Comparison of ENCODE assay signal across 9 cellular contexts in the genomic region with DNA sequence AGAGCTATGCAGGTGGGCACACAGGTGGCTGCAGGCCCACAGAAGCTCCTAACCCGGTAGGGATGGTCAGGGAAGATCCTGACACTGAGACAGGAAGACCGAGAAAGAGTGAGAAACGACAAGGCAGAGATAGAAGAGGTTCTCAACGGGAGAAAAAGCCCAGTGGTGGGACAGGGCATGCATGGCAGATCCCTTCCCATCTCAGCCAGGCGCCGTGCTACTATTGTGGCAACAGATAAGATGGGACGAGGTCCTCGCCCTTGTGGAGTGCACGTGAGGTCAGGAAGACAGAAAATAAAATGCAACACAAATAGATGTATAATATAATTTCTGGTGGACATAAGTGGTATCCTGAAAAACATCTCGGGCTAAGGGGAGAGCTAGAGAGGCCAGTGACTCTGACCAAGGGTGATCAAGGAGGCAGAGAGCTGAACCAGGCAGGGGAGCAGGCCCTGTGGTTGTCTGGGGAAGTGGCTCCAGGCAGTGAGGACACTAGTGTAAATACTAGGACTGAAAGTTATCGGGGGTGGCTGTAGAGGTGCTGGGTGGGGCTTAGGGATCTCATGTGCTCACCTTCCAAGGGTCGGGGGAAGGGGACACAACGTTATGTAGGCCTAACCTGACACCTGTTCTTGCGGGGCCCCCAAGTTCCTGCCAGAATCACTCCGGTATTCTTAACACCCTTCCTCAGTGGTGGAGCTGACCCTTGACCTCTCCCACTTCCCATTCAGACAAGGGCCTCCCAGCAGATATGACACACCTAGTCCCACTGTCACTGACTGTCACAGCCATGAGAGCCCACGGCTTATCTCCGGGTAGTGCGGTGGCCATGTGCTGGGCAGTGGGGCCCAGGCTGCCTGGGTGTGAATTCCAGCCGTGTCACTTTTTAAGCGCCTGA. TPM values are rescaled to one million over a fixed set of nuclear protein-coding genes. Genes with fewer than 3 reads are reported as not detected.
DNase-seq lines count a peak whose midpoint lies in the region; ATAC-seq and TF ChIP-seq lines count a peak whose summit lies in the region.
"Had no signal": no experiment of that assay in that cellular context is flagged by ENCODE, and none has a peak within 500 bp of the region (broad histone marks: within the 10 kb centered on the region; RNA-seq: fewer than 3 reads in every experiment).

No MANE protein-coding gene starts in this region.

- TF ChIP-seq EP300 in esophagus muscularis mucosa (IDR thresholded peaks at IDR 0.05): no peak
- no peak for TF ChIP-seq EP300 in ovary (IDR thresholded peaks at IDR 0.05)

- H3K79me2 ChIP-seq in GM23248 (ENCODE audit: insufficient read depth): peaks cover 41% of the 10 kb centered on the region

- no peak for TF ChIP-seq CTCF in esophagus muscularis mucosa (IDR thresholded peaks at IDR 0.05)
- no peak for TF ChIP-seq CTCF in ovary (IDR thresholded peaks at IDR 0.05)

- no peak for TF ChIP-seq POLR2A in esophagus muscularis mucosa (IDR thresholded peaks at IDR 0.05; ENCODE audit: low read depth)
- no peak for TF ChIP-seq POLR2A in ovary (IDR thresholded peaks at IDR 0.05)

- DNase-seq in GM23248 (peak; percentile 38), esophagus muscularis mucosa (ENCODE audit: extremely low spot score) (no peak), ovary (peak in 1 of 5 donors; percentile 36), cerebellum (ENCODE audit: low spot score) (no peak), DMS153 (lab: John Stamatoyannopoulos, UW) (no peak), iPS-NIHi7 (ENCODE audit: extremely low spot score) (no peak), GOT3 (lab: John Stamatoyannopoulos, UW) (no peak)

- WGBS in GM23248 (ENCODE audit: low coverage in 1 of 2, low lambda C conversion rate in 2 of 2, missing lambda C conversion rate in 2 of 2), 2 experiments: 41 to 44% methylated on average over 20 of the region's 20 CpGs
- WGBS in esophagus muscularis mucosa: 71% methylated on average over 13 of the region's 20 CpGs
- 47 to 55% (median 48%) methylated on average over 20 of the region's 20 CpGs for WGBS in ovary, 3 donors

- ATAC-seq in SK-N-SH treated with all-trans-retinoic acid at 6 μM for 48 hours: peak; percentile 15; the same call in 1 of the 3 replicates

- H3K4me1 ChIP-seq in GM23248 (ENCODE audit: insufficient read depth) (peaks cover 16% of the 10 kb centered on the region; the same call in 1 of the 2 replicates), esophagus muscularis mucosa (peaks cover 21 to 38% (median 29%) of the 10 kb centered on the region in 4 donors), ovary (ENCODE audit: insufficient read depth) (peaks cover 4% of the 10 kb centered on the region)

- peak overlapping the region; percentile 91 for H3K9ac ChIP-seq in GM23248

- intact Hi-C loops in esophagus muscularis mucosa (cut with DNase I) (loop anchor here (5.0 kb wide), 3 partner anchors 110 to 195 kb away; partner anchors contain the start of genes CSNK2A1 and FAM110A), ovary (cut with DNase I) (no loop called here)

- no peaks in the 10 kb centered on the region for H3K9me2 ChIP-seq in GM23248 (ENCODE audit: insufficient read depth)

- peak overlapping the region; percentile 59 for H2AFZ ChIP-seq in GM23248

- peaks cover 14% of the 10 kb centered on the region for H3F3A ChIP-seq in GM23248 (ENCODE audit: insufficient read depth)

- H3K27ac ChIP-seq in GM23248 (peak overlapping the region; percentile 58), esophagus muscularis mucosa (replicated peaks in 1 of 4) (peak overlapping the region; percentile 81 to 90 (median 88)), ovary (peak overlapping the region in 1 of 2 donors; percentile 88)

- H3K9me3 ChIP-seq in GM23248 (ENCODE audit: low read depth): no peaks in the 10 kb centered on the region
- peaks cover 0 to 13% (median 0%) of the 10 kb centered on the region in 4 donors for H3K9me3 ChIP-seq in esophagus muscularis mucosa
- H3K9me3 ChIP-seq in ovary: no peaks in the 10 kb centered on the region

- H3K4me3 ChIP-seq in GM23248 (peak overlapping the region; percentile 85), esophagus muscularis mucosa (peak overlapping the region; percentile 77 to 95 (median 84)), ovary (peak overlapping the region; percentile 56)

- 0 out of 2 replicates have a peak, but pooled peaks cover 6% of the 10 kb centered on the region for H4K20me1 ChIP-seq in GM23248 (ENCODE audit: insufficient read depth)

- in situ Hi-C loops in GM23248 (cut with MboI): no loop called here

- no peaks in the 10 kb centered on the region for H3K27me3 ChIP-seq in GM23248 (replicated peaks; ENCODE audit: insufficient read depth)
- no peaks in the 10 kb centered on the region for H3K27me3 ChIP-seq in esophagus muscularis mucosa
- no peaks in the 10 kb centered on the region for H3K27me3 ChIP-seq in ovary

- peaks cover 12% of the 10 kb centered on the region; the same call in 1 of the 2 replicates for H3K36me3 ChIP-seq in GM23248 (ENCODE audit: low read depth)
- peaks cover 21 to 43% (median 41%) of the 10 kb centered on the region in 4 donors for H3K36me3 ChIP-seq in esophagus muscularis mucosa
- H3K36me3 ChIP-seq in ovary: no peaks in the 10 kb centered on the region

- peak overlapping the region; percentile 83 for H3K4me2 ChIP-seq in GM23248 (ENCODE audit: unreplicated experiment)

TF ChIP-seq in SK-N-SH treated with all-trans-retinoic acid at 6 μM for 48 hours, 23 proteins besides CTCF, POLR2A, EP300 and RAD21:
- TF ChIP-seq, protein P1, sequence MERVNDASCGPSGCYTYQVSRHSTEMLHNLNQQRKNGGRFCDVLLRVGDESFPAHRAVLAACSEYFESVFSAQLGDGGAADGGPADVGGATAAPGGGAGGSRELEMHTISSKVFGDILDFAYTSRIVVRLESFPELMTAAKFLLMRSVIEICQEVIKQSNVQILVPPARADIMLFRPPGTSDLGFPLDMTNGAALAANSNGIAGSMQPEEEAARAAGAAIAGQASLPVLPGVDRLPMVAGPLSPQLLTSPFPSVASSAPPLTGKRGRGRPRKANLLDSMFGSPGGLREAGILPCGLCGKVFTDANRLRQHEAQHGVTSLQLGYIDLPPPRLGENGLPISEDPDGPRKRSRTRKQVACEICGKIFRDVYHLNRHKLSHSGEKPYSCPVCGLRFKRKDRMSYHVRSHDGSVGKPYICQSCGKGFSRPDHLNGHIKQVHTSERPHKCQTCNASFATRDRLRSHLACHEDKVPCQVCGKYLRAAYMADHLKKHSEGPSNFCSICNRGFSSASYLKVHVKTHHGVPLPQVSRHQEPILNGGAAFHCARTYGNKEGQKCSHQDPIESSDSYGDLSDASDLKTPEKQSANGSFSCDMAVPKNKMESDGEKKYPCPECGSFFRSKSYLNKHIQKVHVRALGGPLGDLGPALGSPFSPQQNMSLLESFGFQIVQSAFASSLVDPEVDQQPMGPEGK (CRISPR knock-in tag; IDR thresholded peaks at IDR 0.05; ENCODE audit: borderline replicate concordance): no peak

RNA-seq across cellular contexts. Expression of gene SRXN1, which starts 1.0 kb away (rescaled TPM):
- 83.3 and 94.1 TPM in 2 replicates for total RNA-seq in GM23248 (2014; rRNA removed; shearing (Covaris generic))
- polyA plus RNA-seq in GM23248 (2016; fragmentation: Nextera tagmentation; extraction: Ambion mirVana): 57.8 and 58.6 TPM in 2 replicates
- total RNA-seq in esophagus muscularis mucosa: 10 to 100 TPM; 37.0 to 58.2 (median 41.4) TPM
- 10 to 100 TPM; 17.9 to 32.9 (median 25.1) TPM for total RNA-seq in ovary
- polyA plus RNA-seq in ovary: 10 to 100 TPM; 12.0 to 34.2 TPM
- 6.5 TPM for total RNA-seq in cerebellum

RNA-seq across cellular contexts. Expression of gene SCRT2, which starts 23.6 kb away (rescaled TPM):
- total RNA-seq in GM23248 (2014; rRNA removed; shearing (Covaris generic)): not detected in 2 replicates
- not detected in 2 replicates for polyA plus RNA-seq in GM23248 (2016; fragmentation: Nextera tagmentation; extraction: Ambion mirVana)
- not detected for total RNA-seq in esophagus muscularis mucosa
- not detected for total RNA-seq in ovary
- not detected for polyA plus RNA-seq in ovary
- 2.9 TPM for total RNA-seq in cerebellum
- total RNA-seq: RPMI7951 had no signal

RNA-seq across cellular contexts. Expression of gene TCF15, which starts 41.9 kb away (rescaled TPM):
- total RNA-seq in GM23248 (2014; rRNA removed; shearing (Covaris generic)): not detected in 2 replicates
- polyA plus RNA-seq in GM23248 (2016; fragmentation: Nextera tagmentation; extraction: Ambion mirVana): not detected in 2 replicates
- total RNA-seq in esophagus muscularis mucosa: 1 to 10 TPM; 2.3 to 5.7 (median 3.3) TPM
- total RNA-seq in ovary: under 1 TPM in 5 of 7 donors, not detected in 2; 0.23 to 0.75 (median 0.33) TPM
- polyA plus RNA-seq in ovary: under 1 TPM; 0.15 to 0.18 TPM
- total RNA-seq in cerebellum: 0.36 TPM
